In the genomic region with DNA sequence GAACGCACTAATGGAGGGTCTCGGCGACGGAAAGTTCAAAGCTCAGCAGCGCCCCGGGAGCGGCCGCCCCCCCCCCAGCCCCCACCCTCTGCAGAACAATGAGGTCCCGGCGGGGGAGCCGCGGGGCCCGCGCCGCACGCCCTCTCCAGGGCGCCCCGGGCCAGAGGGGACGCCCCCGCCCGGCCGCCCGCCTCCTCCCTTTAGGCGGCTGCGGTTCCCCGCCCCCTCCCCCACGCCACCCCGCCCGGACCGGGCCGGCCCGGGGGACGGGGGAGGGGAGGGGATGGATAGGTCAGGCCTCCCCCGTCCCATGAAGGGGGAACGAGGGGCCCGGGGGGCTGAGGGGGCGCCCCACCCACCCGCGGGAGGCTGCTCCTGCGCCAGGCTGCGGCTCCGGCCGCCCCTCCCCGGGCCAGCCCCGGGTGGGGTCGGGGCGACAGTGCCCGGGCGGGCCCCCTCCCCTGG, we compare ENCODE assay signal across 9 cellular contexts. TPM values are rescaled to one million over a fixed set of nuclear protein-coding genes. Genes with fewer than 3 reads are reported as not detected.
DNase-seq lines count a peak whose midpoint lies in the region; ATAC-seq and TF ChIP-seq lines count a peak whose summit lies in the region.
"Had no signal": no experiment of that assay in that cellular context is flagged by ENCODE, and none has a peak within 500 bp of the region (broad histone marks: within the 10 kb centered on the region; RNA-seq: fewer than 3 reads in every experiment).

No MANE protein-coding gene starts in this region.

- POLR2A ChIA-PET in naive thymus-derived CD8-positive, alpha-beta T cell (lab: Charles Lee): interaction anchor here (2.3 to 8.0 kb wide), 2 partner anchors 45 to 60 kb away, joined by 20 to 128 read pairs; no protein-coding TSS in a partner anchor

- H3K9me3 Mint-ChIP-seq in chondrocyte (ENCODE audit: low read depth): no peaks in the 10 kb centered on the region
- no peaks in the 10 kb centered on the region for H3K9me3 Mint-ChIP-seq in naive thymus-derived CD8-positive, alpha-beta T cell

- H3K27me3 Mint-ChIP-seq in chondrocyte (ENCODE audit: low read depth): peaks cover 4% of the 10 kb centered on the region
- H3K27me3 Mint-ChIP-seq in naive thymus-derived CD8-positive, alpha-beta T cell: no peaks in the 10 kb centered on the region

- 0% methylated on average over 1 to 4 of the region's 49 CpGs for WGBS in lower leg skin, 2 donors

- H3K4me1 Mint-ChIP-seq in chondrocyte (ENCODE audit: low read depth): peaks cover 21% of the 10 kb centered on the region
- H3K4me1 Mint-ChIP-seq in naive thymus-derived CD8-positive, alpha-beta T cell: peaks cover 27 to 60% (median 49%) of the 10 kb centered on the region in 4 donors

- H3K9ac ChIP-seq in BLaER1 treated with 17β-estradiol and CSF1 and Interleukin-3, amounts not matched to agents 10 nM and 100 nM: peak overlapping the region; percentile 40 to 82 (median 73); a peak in 16 of 22 replicates

- H3K27ac Mint-ChIP-seq in chondrocyte (ENCODE audit: unreplicated experiment): no peak overlapping the region
- H3K27ac Mint-ChIP-seq in naive thymus-derived CD8-positive, alpha-beta T cell: no peak overlapping the region

- peak overlapping the region; percentile 69 to 92 (median 83) for H3K4me3 ChIP-seq in BLaER1 treated with 17β-estradiol and CSF1 and Interleukin-3, amounts not matched to agents 10 nM and 100 nM
- no peak overlapping the region for H3K4me3 ChIP-seq in lower leg skin (ENCODE audit: low read depth, poor library complexity, severe bottlenecking)

- no peaks in the 10 kb centered on the region for H3K36me3 Mint-ChIP-seq in chondrocyte (ENCODE audit: low read depth)
- peaks cover 0 to 5% (median 0%) of the 10 kb centered on the region in 3 donors for H3K36me3 Mint-ChIP-seq in naive thymus-derived CD8-positive, alpha-beta T cell
- H3K36me3 Mint-ChIP-seq: immature natural killer cell had no signal

- H3K27me3 ChIP-seq in BLaER1 treated with 17β-estradiol and CSF1 and Interleukin-3, amounts not matched to agents 10 nM and 100 nM: peaks cover 0 to 19% (median 0%) of the 10 kb centered on the region in 11 experiments; a peak in 8 of 22 replicates

- TF ChIP-seq CTCF in chondrocyte (IDR thresholded peaks at IDR 0.05) (no peak), lower leg skin (IDR thresholded peaks at IDR 0.05) (no peak)

- peaks cover 34 to 77% (median 72%) of the 10 kb centered on the region in 10 experiments for H3K4me1 ChIP-seq in BLaER1 treated with 17β-estradiol and CSF1 and Interleukin-3, amounts not matched to agents 10 nM and 100 nM

- no peak for DNase-seq in chondrocyte (ENCODE audit: low spot score)
- peak in 2 of 10 donors; percentile 33 to 35 for DNase-seq in naive thymus-derived CD8-positive, alpha-beta T cell
- no peak for DNase-seq in foreskin melanocyte
- DNase-seq in lower leg skin (ENCODE audit: low spot score in 2 of 2): no peak
- no peak for DNase-seq in COLO829 (ENCODE audit: low spot score)
- no peak for DNase-seq in EL

- TF ChIP-seq POLR2A in lower leg skin (IDR thresholded peaks at IDR 0.05): no peak

- peak overlapping the region; percentile 4 for H3K4me3 Mint-ChIP-seq in chondrocyte (ENCODE audit: unreplicated experiment)
- peak overlapping the region in 1 of 10 donors; percentile 59 for H3K4me3 Mint-ChIP-seq in naive thymus-derived CD8-positive, alpha-beta T cell

- H3K9me3 ChIP-seq in BLaER1 treated with 17β-estradiol and CSF1 and Interleukin-3, amounts not matched to agents 10 nM and 100 nM (replicated peaks in 1 of 11): no peaks in the 10 kb centered on the region
- no peaks in the 10 kb centered on the region for H3K9me3 ChIP-seq in KOPT-K1 (ENCODE audit: insufficient read depth, low read length, poor library complexity, severe bottlenecking)

- peak overlapping the region in 4 of 11 experiments; percentile 16 to 68 (median 48); a peak in 8 of 22 replicates for H3K27ac ChIP-seq in BLaER1 treated with 17β-estradiol and CSF1 and Interleukin-3, amounts not matched to agents 10 nM and 100 nM
- H3K27ac ChIP-seq in KOPT-K1 (ENCODE audit: low read depth, low read length, poor library complexity, severe bottlenecking): peak overlapping the region; percentile 56

- intact Hi-C loops in lower leg skin (cut with DNase I; ENCODE audit: low total_unique reads): no loop called here

- ATAC-seq in naive thymus-derived CD8-positive, alpha-beta T cell: peak; percentile 16 to 17

- H4K20me1 ChIP-seq in BLaER1 treated with 17β-estradiol and CSF1 and Interleukin-3, amounts not matched to agents 10 nM and 100 nM: peaks cover 0 to 56% (median 20%) of the 10 kb centered on the region in 11 experiments; a peak in 12 of 22 replicates

- peak overlapping the region in 1 of 11 experiments; percentile 96; a peak in 3 of 22 replicates for H3K4me2 ChIP-seq in BLaER1 treated with 17β-estradiol and CSF1 and Interleukin-3, amounts not matched to agents 10 nM and 100 nM

- no peaks in the 10 kb centered on the region for H3K36me3 ChIP-seq in BLaER1 treated with 17β-estradiol and CSF1 and Interleukin-3, amounts not matched to agents 10 nM and 100 nM
- H3K36me3 ChIP-seq in KOPT-K1 (ENCODE audit: insufficient read depth, low read length): no peaks in the 10 kb centered on the region

RNA-seq across cellular contexts. Expression of a gene that starts 1.5 kb away (rescaled TPM):
- 37.7 to 42.7 TPM (median 40.0 TPM) in 3 replicates for total RNA-seq in chondrocyte
- 10 to 100 TPM; 65.7 to 66.1 TPM for total RNA-seq in naive thymus-derived CD8-positive, alpha-beta T cell
- polyA plus RNA-seq in naive thymus-derived CD8-positive, alpha-beta T cell: 10 to 100 TPM; 10.0 to 21.5 (median 14.2) TPM
- total RNA-seq in lower leg skin: 10 to 100 TPM in 1 of 4 donors, 1 to 10 TPM in 3; 4.6 to 10.4 (median 7.0) TPM
